ENCODE assay signal across 14 cellular contexts in the genomic region with DNA sequence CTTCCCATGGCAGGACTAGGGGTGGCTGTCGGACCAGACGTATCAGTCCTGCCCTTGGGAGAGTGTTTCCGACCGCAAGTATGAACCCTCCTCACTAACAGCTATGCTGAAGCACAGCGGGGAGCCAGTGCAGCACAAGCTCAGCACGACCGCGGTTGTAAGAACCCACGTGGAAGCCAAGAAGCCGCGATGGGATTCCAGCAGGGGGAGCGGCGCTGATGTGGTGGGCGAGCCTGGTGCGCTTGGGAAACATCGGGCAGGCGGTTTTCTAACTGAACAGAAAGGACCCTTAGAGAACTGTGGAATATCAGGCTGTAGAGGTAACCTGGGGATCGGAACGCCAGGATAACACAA.
"Had no signal": no experiment of that assay in that cellular context is flagged by ENCODE, and none has a peak within 500 bp of the region (broad histone marks: within the 10 kb centered on the region; RNA-seq: fewer than 3 reads in every experiment).

No MANE protein-coding gene starts in this region.

- H3K4me3 Mint-ChIP-seq: activated naive CD8-positive, alpha-beta T cell treated with anti-CD3 and anti-CD28 coated beads for 36 hours; activated T-cell treated with anti-CD3 and anti-CD28 coated beads, Interleukin-2, amount 50 U/mL, for 4 hours; stimulated activated effector memory CD8-positive, alpha-beta T cell treated with anti-CD3 and anti-CD28 coated beads, Interleukin-12 subunit alpha, Interleukin-12 subunit beta, amount 100 ng/mL, for 72 hours had no signal

- H3K9me3 Mint-ChIP-seq: activated naive CD8-positive, alpha-beta T cell treated with anti-CD3 and anti-CD28 coated beads for 36 hours; activated T-cell treated with anti-CD3 and anti-CD28 coated beads, Interleukin-2, amount 50 U/mL, for 4 hours; stimulated activated effector memory CD8-positive, alpha-beta T cell treated with anti-CD3 and anti-CD28 coated beads, Interleukin-12 subunit alpha, Interleukin-12 subunit beta, amount 100 ng/mL, for 72 hours had no signal

- H3K4me1 Mint-ChIP-seq: activated naive CD8-positive, alpha-beta T cell treated with anti-CD3 and anti-CD28 coated beads for 36 hours; stimulated activated effector memory CD8-positive, alpha-beta T cell treated with anti-CD3 and anti-CD28 coated beads, Interleukin-12 subunit alpha, Interleukin-12 subunit beta, amount 100 ng/mL, for 72 hours had no signal

- FAIRE-seq: bronchial epithelial cell had no signal

- H3K27ac Mint-ChIP-seq: activated naive CD8-positive, alpha-beta T cell treated with anti-CD3 and anti-CD28 coated beads for 36 hours; stimulated activated effector memory CD8-positive, alpha-beta T cell treated with anti-CD3 and anti-CD28 coated beads, Interleukin-12 subunit alpha, Interleukin-12 subunit beta, amount 100 ng/mL, for 72 hours had no signal

- H3K27me3 ChIP-seq: esophagus squamous epithelium, vagina had no signal

- H3K4me3 ChIP-seq: esophagus squamous epithelium, tibial artery, vagina had no signal

- H3K27ac ChIP-seq: esophagus squamous epithelium, tibial artery, vagina had no signal

- H3K36me3 ChIP-seq: esophagus squamous epithelium, tibial artery, vagina had no signal

- H3K36me3 Mint-ChIP-seq: activated naive CD8-positive, alpha-beta T cell treated with anti-CD3 and anti-CD28 coated beads for 36 hours; stimulated activated effector memory CD8-positive, alpha-beta T cell treated with anti-CD3 and anti-CD28 coated beads, Interleukin-12 subunit alpha, Interleukin-12 subunit beta, amount 100 ng/mL, for 72 hours had no signal

- DNase-seq: activated CD4-positive, alpha-beta T cell treated with anti-CD3 and anti-CD28 coated beads for 1 hour; activated CD4-positive, alpha-beta T cell treated with anti-CD3 and anti-CD28 coated beads, Interleukin-2, amount 50 U/mL, for 48 hours; activated gamma-delta T cell; activated naive CD8-positive, alpha-beta T cell treated with anti-CD3 and anti-CD28 coated beads for 36 hours; activated T-cell treated with anti-CD3 and anti-CD28 coated beads, Interleukin-2, amount 50 U/mL, for 4 hours; esophagus squamous epithelium; foreskin fibroblast; islet precursor cell; mammary epithelial cell; right cardiac atrium; tibial artery had no signal

- H3K9me3 ChIP-seq: esophagus squamous epithelium, tibial artery, vagina had no signal

- H3K4me1 ChIP-seq: esophagus squamous epithelium, tibial artery, vagina had no signal
